In the genomic region with DNA sequence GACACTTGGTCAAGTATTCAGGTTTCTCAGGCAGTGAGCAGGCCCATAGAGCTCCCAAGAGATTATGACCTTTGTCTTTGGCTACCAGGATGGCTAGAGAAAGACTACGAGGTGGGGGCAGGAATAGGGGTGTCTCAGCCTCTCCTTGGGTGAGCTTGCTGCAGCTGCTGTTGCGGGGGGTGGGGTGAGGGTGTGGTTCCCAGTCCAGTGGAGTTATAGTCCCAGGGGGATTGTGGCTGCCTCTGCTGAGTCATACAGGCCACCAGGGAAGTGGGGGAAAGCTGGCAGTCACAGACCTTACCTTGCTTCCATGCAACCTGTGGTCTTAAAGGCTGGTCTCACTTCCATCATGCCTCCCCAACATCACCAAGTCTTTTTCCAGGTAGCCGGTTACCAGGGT, we compare ENCODE assay signal across 1 cellular context.
A peak's percentile ranks its signal among the peaks of the same experiment; 100 is the strongest.
TF ChIP-seq lines count a peak whose summit lies in the region.

No MANE protein-coding gene starts in this region.

TF ChIP-seq in HEK293, 187 proteins besides CTCF, POLR2A, EP300 and RAD21 (continued from another document):
- TF ChIP-seq, protein P1, sequence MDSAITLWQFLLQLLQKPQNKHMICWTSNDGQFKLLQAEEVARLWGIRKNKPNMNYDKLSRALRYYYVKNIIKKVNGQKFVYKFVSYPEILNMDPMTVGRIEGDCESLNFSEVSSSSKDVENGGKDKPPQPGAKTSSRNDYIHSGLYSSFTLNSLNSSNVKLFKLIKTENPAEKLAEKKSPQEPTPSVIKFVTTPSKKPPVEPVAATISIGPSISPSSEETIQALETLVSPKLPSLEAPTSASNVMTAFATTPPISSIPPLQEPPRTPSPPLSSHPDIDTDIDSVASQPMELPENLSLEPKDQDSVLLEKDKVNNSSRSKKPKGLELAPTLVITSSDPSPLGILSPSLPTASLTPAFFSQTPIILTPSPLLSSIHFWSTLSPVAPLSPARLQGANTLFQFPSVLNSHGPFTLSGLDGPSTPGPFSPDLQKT (IDR thresholded peaks at IDR 0.05; ENCODE audit: borderline replicate concordance, low read depth, low read length), result no peak
- TF ChIP-seq ZBTB48 (tag by site-specific recombination; IDR thresholded peaks at IDR 0.05) (no peak), ZNF211 (tag by site-specific recombination; IDR thresholded peaks at IDR 0.05; ENCODE audit: low read depth) (no peak), PRDM1 (tag by site-specific recombination; IDR thresholded peaks at IDR 0.05) (no peak), ZSCAN23 (tag by site-specific recombination; IDR thresholded peaks at IDR 0.05) (no peak), GLIS1 (tag by site-specific recombination; IDR thresholded peaks at IDR 0.05) (peak; percentile 91)
- TF ChIP-seq, protein P2, sequence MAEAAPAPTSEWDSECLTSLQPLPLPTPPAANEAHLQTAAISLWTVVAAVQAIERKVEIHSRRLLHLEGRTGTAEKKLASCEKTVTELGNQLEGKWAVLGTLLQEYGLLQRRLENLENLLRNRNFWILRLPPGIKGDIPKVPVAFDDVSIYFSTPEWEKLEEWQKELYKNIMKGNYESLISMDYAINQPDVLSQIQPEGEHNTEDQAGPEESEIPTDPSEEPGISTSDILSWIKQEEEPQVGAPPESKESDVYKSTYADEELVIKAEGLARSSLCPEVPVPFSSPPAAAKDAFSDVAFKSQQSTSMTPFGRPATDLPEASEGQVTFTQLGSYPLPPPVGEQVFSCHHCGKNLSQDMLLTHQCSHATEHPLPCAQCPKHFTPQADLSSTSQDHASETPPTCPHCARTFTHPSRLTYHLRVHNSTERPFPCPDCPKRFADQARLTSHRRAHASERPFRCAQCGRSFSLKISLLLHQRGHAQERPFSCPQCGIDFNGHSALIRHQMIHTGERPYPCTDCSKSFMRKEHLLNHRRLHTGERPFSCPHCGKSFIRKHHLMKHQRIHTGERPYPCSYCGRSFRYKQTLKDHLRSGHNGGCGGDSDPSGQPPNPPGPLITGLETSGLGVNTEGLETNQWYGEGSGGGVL (tag by site-specific recombination; IDR thresholded peaks at IDR 0.05), result peak; percentile 21; the same call in 1 of the 2 replicates
TF ChIP-seq in HEK293: peak in this region for 7.
